In genomic region chr12:76611533-76611932, GRCh38 we compare ENCODE assay signal across 13 cellular contexts. TPM values are rescaled to one million over a fixed set of nuclear protein-coding genes. Genes with fewer than 3 reads are reported as not detected.
DNase-seq lines count a peak whose midpoint lies in the region; ATAC-seq, FAIRE-seq and TF ChIP-seq lines count a peak whose summit lies in the region.
"Had no signal": no experiment of that assay in that cellular context is flagged by ENCODE, and none has a peak within 500 bp of the region (broad histone marks: within the 10 kb centered on the region; RNA-seq: fewer than 3 reads in every experiment).

No MANE protein-coding gene starts in this region.

- H3K4me1 ChIP-seq in adipocyte (ENCODE audit: control insufficient read depth, insufficient read depth, low read length) (peaks cover 17% of the 10 kb centered on the region), keratinocyte (ENCODE audit: control insufficient read depth, extremely low read depth, insufficient read depth, low read length) (peaks cover 12% of the 10 kb centered on the region)
- H3K4me1 ChIP-seq: BLaER1 had no signal

- TF ChIP-seq CTCF in AG04449 (IDR thresholded peaks at IDR 0.05; ENCODE audit: insufficient read depth, low read length, missing control alignments) (no peak), keratinocyte (optimal IDR thresholded peaks at IDR 0.05 in 1 of 3, IDR thresholded peaks at IDR 0.05 in 1 of 3, conservative IDR thresholded peaks at IDR 0.05 in 1 of 3; ENCODE audit: extremely low read depth in 1 of 3, insufficient read depth in 2 of 3, low read length in 3 of 3) (no peak)

- FAIRE-seq in keratinocyte (lab: Jason Lieb, UNC), result peak; percentile 98

- CTCF ChIA-PET in AG04449 (lab: Yijun Ruan, JAX), result interaction anchor here (0.7 to 1.0 kb wide), 2 partner anchors 10 to 25 kb away, joined by 3 to 5 read pairs; no protein-coding TSS in a partner anchor

- no peaks in the 10 kb centered on the region for H3K9me3 ChIP-seq in adipocyte (ENCODE audit: control insufficient read depth, low read length)
- no peaks in the 10 kb centered on the region for H3K9me3 ChIP-seq in keratinocyte (ENCODE audit: control insufficient read depth, low read depth, low read length)
- H3K9me3 ChIP-seq: BLaER1 had no signal

- H4K20me1 ChIP-seq in keratinocyte (ENCODE audit: control insufficient read depth, extremely low read depth, insufficient read depth, low read length), result no peaks in the 10 kb centered on the region
- H4K20me1 ChIP-seq: BLaER1 had no signal

- peak overlapping the region; percentile 30 for H3K27ac ChIP-seq in keratinocyte (ENCODE audit: control insufficient read depth, insufficient read depth, low read length)
- H3K27ac ChIP-seq: BLaER1, cardiac muscle cell, skin epidermis had no signal

- no peak overlapping the region for H2AFZ ChIP-seq in keratinocyte (ENCODE audit: control insufficient read depth, low read length)

- no peak overlapping the region for H3K4me3 ChIP-seq in AG04449 (ENCODE audit: low read depth, low read length)
- peak overlapping the region; percentile 44 for H3K4me3 ChIP-seq in adipocyte (ENCODE audit: low read length)
- H3K4me3 ChIP-seq in keratinocyte (ENCODE audit: control insufficient read depth in 2 of 3, extremely low read depth in 1 of 3, insufficient read depth in 2 of 3, low read depth in 1 of 3, low read length in 3 of 3), result no peak overlapping the region
- H3K4me3 ChIP-seq: BLaER1, cardiac muscle cell, skin epidermis had no signal

- H3K79me2 ChIP-seq in keratinocyte (ENCODE audit: control insufficient read depth, insufficient read depth, low read length), result no peaks in the 10 kb centered on the region

- no peak; the same call in 2 of the 3 replicates for ATAC-seq in SK-N-SH treated with all-trans-retinoic acid at 6 μM for 48 hours
- ATAC-seq: stimulated activated memory B cell treated with anti-CD40 and anti-IgM and Interleukin-4, amounts not matched to agents 10 μg/mL and 1 μg/mL and 100 μg/mL, for 72 hours had no signal

- DNase-seq in AG04449 (ENCODE audit: low read depth, low spot score), result peak; percentile 65
- DNase-seq in HPDE6-E6E7 (ENCODE audit: extremely low spot score), result peak; percentile 25
- peak; percentile 98 for DNase-seq in adipocyte (ENCODE audit: low read depth)
- peak; percentile 70 for DNase-seq in keratinocyte (ENCODE audit: low read depth, low spot score)
- DNase-seq in nucleus accumbens (lab: John Stamatoyannopoulos, UW), result no peak
- no peak for DNase-seq in HK-2 (ENCODE audit: unreplicated experiment)
- DNase-seq in stimulated activated CD4-positive, alpha-beta T cell treated with anti-CD3 and anti-CD28 coated beads, Interleukin-2, amount 100 ng/mL, for 48 hours, result no peak
- DNase-seq: NCI-H345 had no signal

- no peaks in the 10 kb centered on the region for H3K27me3 ChIP-seq in adipocyte (replicated peaks; ENCODE audit: control insufficient read depth, insufficient read depth, low read length)
- no peaks in the 10 kb centered on the region for H3K27me3 ChIP-seq in keratinocyte (ENCODE audit: control insufficient read depth, extremely low read depth, insufficient read depth, low read length)
- H3K27me3 ChIP-seq: BLaER1, cardiac muscle cell had no signal

- H3K36me3 ChIP-seq in adipocyte (ENCODE audit: control insufficient read depth, insufficient read depth, low read length, severe bottlenecking), result no peaks in the 10 kb centered on the region
- H3K36me3 ChIP-seq in keratinocyte (ENCODE audit: control insufficient read depth in 2 of 2, extremely low read depth in 1 of 2, insufficient read depth in 2 of 2, low read length in 2 of 2), result no peaks in the 10 kb centered on the region
- H3K36me3 ChIP-seq: BLaER1, cardiac muscle cell had no signal

- H3K9ac ChIP-seq in adipocyte (ENCODE audit: low read length) (peak overlapping the region; percentile 52), keratinocyte (ENCODE audit: control insufficient read depth, extremely low read depth, insufficient read depth, low read length) (no peak overlapping the region)
- H3K9ac ChIP-seq: BLaER1 had no signal

- H3K9me1 ChIP-seq in keratinocyte (ENCODE audit: control insufficient read depth, extremely low read depth, insufficient read depth, low read length), result no peaks in the 10 kb centered on the region

- POLR2A ChIA-PET in AG04449 (lab: Yijun Ruan, JAX), result interaction anchor here (1.3 kb wide), 1 partner anchor 23 kb away, joined by 3 read pairs; no protein-coding TSS in a partner anchor

- H3K4me2 ChIP-seq in keratinocyte (ENCODE audit: control insufficient read depth, extremely low read depth, insufficient read depth, low read depth, low read length), result peak overlapping the region; percentile 46
- H3K4me2 ChIP-seq: BLaER1 had no signal

- dilution Hi-C loops in keratinocyte (cut with MboI; ENCODE audit: extremely low pct_ligation_motif_present, low sequenced_read_pairs), result no loop called here

TF ChIP-seq in SK-N-SH treated with all-trans-retinoic acid at 6 μM for 48 hours, 23 proteins besides CTCF, POLR2A, EP300 and RAD21 (continues in another document):
- no peak for TF ChIP-seq ZFP3 (CRISPR knock-in tag; IDR thresholded peaks at IDR 0.05)
- TF ChIP-seq POU6F1 (CRISPR knock-in tag; IDR thresholded peaks at IDR 0.05; ENCODE audit: borderline replicate concordance, low read depth), result no peak
- no peak for TF ChIP-seq ARNTL (CRISPR knock-in tag; IDR thresholded peaks at IDR 0.05; ENCODE audit: borderline replicate concordance, low read depth)
- no peak for TF ChIP-seq TOX (CRISPR knock-in tag; IDR thresholded peaks at IDR 0.05; ENCODE audit: borderline replicate concordance)
- no peak for TF ChIP-seq ZNF70 (CRISPR knock-in tag; IDR thresholded peaks at IDR 0.05)
- TF ChIP-seq SNAI2 (CRISPR knock-in tag; IDR thresholded peaks at IDR 0.05), result no peak
- no peak for TF ChIP-seq CREB5 (CRISPR knock-in tag; IDR thresholded peaks at IDR 0.05; ENCODE audit: low read depth)
- TF ChIP-seq BACH2 (CRISPR knock-in tag; IDR thresholded peaks at IDR 0.05; ENCODE audit: borderline replicate concordance), result no peak
- no peak for TF ChIP-seq CSRNP3 (CRISPR knock-in tag; IDR thresholded peaks at IDR 0.05)
- TF ChIP-seq ISL1 (CRISPR knock-in tag; IDR thresholded peaks at IDR 0.05), result no peak
- no peak for TF ChIP-seq ZFP30 (CRISPR knock-in tag; IDR thresholded peaks at IDR 0.05)
- TF ChIP-seq CSDC2 (CRISPR knock-in tag; IDR thresholded peaks at IDR 0.05), result no peak
- TF ChIP-seq ZNF565 (CRISPR knock-in tag; conservative IDR thresholded peaks at IDR 0.05; ENCODE audit: low read depth), result no peak
- no peak for TF ChIP-seq OSR1 (CRISPR knock-in tag; IDR thresholded peaks at IDR 0.05)
- no peak for TF ChIP-seq RARB (CRISPR knock-in tag; IDR thresholded peaks at IDR 0.05)

RNA-seq across cellular contexts. Expression of gene OSBPL8, which starts 52.0 kb away (rescaled TPM):
- polyA plus RNA-seq in keratinocyte, result 24.7 to 33.7 TPM (median 25.1 TPM) in 3 replicates
- 62.7 TPM for polyA plus RNA-seq in keratinocyte (2011; ENCODE audit: low read depth)
- polyA plus RNA-seq in keratinocyte (2011; cell fraction: cytosol; rRNA removed), result 19.1 and 29.4 TPM in 2 replicates
- 20.6 and 28.7 TPM in 2 replicates for polyA plus RNA-seq in keratinocyte (2011; cell fraction: nucleus; rRNA removed)
- polyA plus RNA-seq in keratinocyte (2012; ENCODE audit: low replicate concordance), result 26.1 and 26.3 TPM in 2 replicates
- polyA minus RNA-seq in keratinocyte, result 21.8 to 151 TPM (median 73.2 TPM) in 3 replicates
- 56.4 TPM for polyA minus RNA-seq in keratinocyte (2011; cell fraction: cytosol; rRNA and poly(A)+ RNA removed)
- 84.9 and 133 TPM in 2 replicates for polyA minus RNA-seq in keratinocyte (2011; cell fraction: nucleus; rRNA and poly(A)+ RNA removed)

Comparison
In these comparisons a context has a peak if more than half of its experiments do, and no peak if none do; other contexts are left out.
1. DNase-seq: peak in AG04449 (single experiment), HPDE6-E6E7 (single experiment), adipocyte (single experiment) and keratinocyte (single experiment); none in nucleus accumbens (0 of 56), HK-2 (single experiment) and stimulated activated CD4-positive, alpha-beta T cell treated with anti-CD3 and anti-CD28 coated beads, Interleukin-2, amount 100 ng/mL, for 48 hours (0 of 2).